ENCODE assay signal across 19 cellular contexts in genomic region chr21:45636459-45636858, GRCh38.
"Had no signal": no experiment of that assay in that cellular context is flagged by ENCODE, and none has a peak within 500 bp of the region (broad histone marks: within the 10 kb centered on the region; RNA-seq: fewer than 3 reads in every experiment).

No MANE protein-coding gene starts in this region.

- H3K9me3 Mint-ChIP-seq: natural killer cell treated with Interleukin-12 subunit alpha and Interleukin-12 subunit beta and Interleukin-15 and Interleukin-18, amount 100 ng/mL, for 72 hours had no signal

- H3K4me3 Mint-ChIP-seq: natural killer cell treated with Interleukin-12 subunit alpha and Interleukin-12 subunit beta and Interleukin-15 and Interleukin-18, amount 100 ng/mL, for 72 hours had no signal

- ATAC-seq: gastroesophageal sphincter; left lobe of liver; natural killer cell treated with Interleukin-12 subunit alpha and Interleukin-12 subunit beta and Interleukin-15 and Interleukin-18, amount 100 ng/mL, for 72 hours; psoas muscle; sciatic nerve had no signal

- H3K27me3 Mint-ChIP-seq: natural killer cell treated with Interleukin-12 subunit alpha and Interleukin-12 subunit beta and Interleukin-15 and Interleukin-18, amount 100 ng/mL, for 72 hours had no signal

- H3K36me3 ChIP-seq: esophagus muscularis mucosa, gastroesophageal sphincter, stomach, thoracic aorta, transverse colon had no signal

- H3K27ac ChIP-seq: epithelial cell of prostate, esophagus muscularis mucosa, gastroesophageal sphincter, psoas muscle, skin epidermis, stomach, thoracic aorta, transverse colon had no signal

- H3K4me3 ChIP-seq: esophagus muscularis mucosa, gastroesophageal sphincter, psoas muscle, skin epidermis, stomach, thoracic aorta, transverse colon had no signal

- DNase-seq: effector memory CD4-positive, alpha-beta T cell; glutamatergic neuron; mammary epithelial cell; midbrain; psoas muscle; retina; stimulated activated CD4-positive, alpha-beta T cell treated with anti-CD3 and anti-CD28 coated beads, Interleukin-2, amount 100 ng/mL, for 24 hours; stimulated activated naive CD4-positive, alpha-beta T cell; stomach; substantia nigra; transverse colon had no signal

- H3K4me1 ChIP-seq: psoas muscle had no signal

- H3K36me3 Mint-ChIP-seq: natural killer cell treated with Interleukin-12 subunit alpha and Interleukin-12 subunit beta and Interleukin-15 and Interleukin-18, amount 100 ng/mL, for 72 hours had no signal

- H3K27ac Mint-ChIP-seq: natural killer cell treated with Interleukin-12 subunit alpha and Interleukin-12 subunit beta and Interleukin-15 and Interleukin-18, amount 100 ng/mL, for 72 hours had no signal

- H3K27me3 ChIP-seq: transverse colon had no signal

- H3K9me3 ChIP-seq: esophagus muscularis mucosa, gastroesophageal sphincter, psoas muscle, stomach, thoracic aorta, transverse colon had no signal
